In the genomic region with DNA sequence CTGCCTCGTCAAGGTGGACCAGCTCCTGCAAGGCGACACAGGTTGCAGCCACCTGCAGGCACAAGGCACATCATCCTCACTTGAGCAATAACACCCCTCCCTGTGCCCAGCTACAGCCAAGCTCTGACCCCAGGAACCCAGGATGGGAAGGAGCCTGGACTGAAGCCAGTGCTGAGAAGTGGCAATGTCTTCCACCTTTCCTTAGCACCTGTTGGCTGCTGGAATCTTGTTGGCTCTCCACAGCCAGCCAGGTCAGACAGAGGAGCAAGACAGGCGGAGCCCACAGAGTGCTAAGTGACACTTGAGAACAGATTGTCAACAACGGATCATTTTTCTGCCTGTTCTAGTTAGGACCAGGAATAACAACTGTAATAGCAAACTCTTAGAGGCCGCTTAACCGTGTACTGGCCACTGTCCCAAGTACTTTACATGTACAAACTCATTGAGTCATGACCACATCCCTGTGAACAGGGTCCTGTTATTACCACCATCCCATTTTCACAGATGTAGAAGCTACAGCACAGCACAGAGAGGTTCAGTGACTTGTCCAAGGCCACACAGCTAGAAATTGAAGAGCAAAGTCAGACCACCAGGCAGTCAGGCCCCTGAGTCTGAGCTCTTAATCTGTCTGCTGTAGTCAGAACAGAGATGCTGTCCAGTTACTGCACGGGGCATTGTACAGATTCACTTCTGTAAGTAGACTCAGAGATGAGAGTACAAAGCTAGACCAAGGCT, we compare ENCODE assay signal across 13 cellular contexts.
"Had no signal": no experiment of that assay in that cellular context is flagged by ENCODE, and none has a peak within 500 bp of the region (broad histone marks: within the 10 kb centered on the region; RNA-seq: fewer than 3 reads in every experiment).

No MANE protein-coding gene starts in this region.

- ATAC-seq: left cardiac atrium had no signal

- H3K27ac ChIP-seq: adrenal gland, cardiac muscle cell, ovary, thoracic aorta had no signal

- H3K27me3 ChIP-seq: adrenal gland, cardiac muscle cell, ovary had no signal

- H3K4me3 ChIP-seq: adrenal gland, cardiac muscle cell, ovary, thoracic aorta had no signal

- FAIRE-seq: frontal cortex, urothelium cell line had no signal

- H3K9me3 ChIP-seq: adrenal gland, ovary, thoracic aorta had no signal

- H3K36me3 ChIP-seq: adrenal gland, cardiac muscle cell, ovary, thoracic aorta had no signal

- H3K4me1 ChIP-seq: adrenal gland had no signal

- DNase-seq: activated CD4-positive, alpha-beta memory T cell treated with anti-CD3 and anti-CD28 coated beads, Interleukin-2, amount 10 ng/mL, durations not matched to agents 7 days and 5 days; activated CD4-positive, alpha-beta T cell treated with anti-CD3 and anti-CD28 coated beads for 36 hours; activated T-cell treated with anti-CD3 and anti-CD28 coated beads, Interleukin-2, amount 50 U/mL, for 24 hours; adrenal gland; head of caudate nucleus; left cardiac atrium; mammary epithelial cell; ovary; stimulated activated CD4-positive, alpha-beta T cell treated with anti-CD3 and anti-CD28 coated beads, Interleukin-1b, Interleukin-23, amount 100 ng/mL, for 48 hours had no signal
